In genomic region chr1:204103121-204103741, GRCh38 we compare ENCODE assay signal across 11 cellular contexts. TPM values are rescaled to one million over a fixed set of nuclear protein-coding genes. Genes with fewer than 3 reads are reported as not detected.
DNase-seq lines count a peak whose midpoint lies in the region; ATAC-seq and TF ChIP-seq lines count a peak whose summit lies in the region.
"Had no signal": no experiment of that assay in that cellular context is flagged by ENCODE, and none has a peak within 500 bp of the region (broad histone marks: within the 10 kb centered on the region; RNA-seq: fewer than 3 reads in every experiment).

No MANE protein-coding gene starts in this region.

- 81 to 86% methylated on average over 4 of the region's 4 CpGs for WGBS in GM23248 (ENCODE audit: low coverage in 1 of 2, low lambda C conversion rate in 2 of 2, missing lambda C conversion rate in 2 of 2), 2 experiments

- H3K4me1 ChIP-seq in GM23248 (ENCODE audit: insufficient read depth) (peaks cover 23% of the 10 kb centered on the region), SJCRH30 (peaks cover 18% of the 10 kb centered on the region)

- H4K20me1 ChIP-seq in GM23248 (ENCODE audit: insufficient read depth): no peaks in the 10 kb centered on the region

- peaks cover 82% of the 10 kb centered on the region for H3K79me2 ChIP-seq in GM23248 (ENCODE audit: insufficient read depth)

- no peak overlapping the region for H3K9ac ChIP-seq in GM23248

- H3K9me3 ChIP-seq in GM23248 (ENCODE audit: low read depth) (no peaks in the 10 kb centered on the region), SJCRH30 (replicated peaks) (no peaks in the 10 kb centered on the region)

- ATAC-seq in SK-N-SH treated with all-trans-retinoic acid at 6 μM for 48 hours (peak; percentile 39), sciatic nerve (peak; percentile 27), HG03108 (IDR thresholded peaks at IDR 0.05; ENCODE audit: unreplicated experiment) (no peak)

- in situ Hi-C loops in GM23248 (cut with MboI): no loop called here

- H3K27ac ChIP-seq in GM23248 (no peak overlapping the region), substantia nigra (ENCODE audit: low read depth, low read length, poor library complexity, severe bottlenecking) (no peak overlapping the region), SJCRH30 (no peak overlapping the region)
- H3K27ac ChIP-seq: SK-N-MC had no signal

- H3K36me3 ChIP-seq in GM23248 (ENCODE audit: low read depth) (no peaks in the 10 kb centered on the region), SJCRH30 (no peaks in the 10 kb centered on the region)

- H3K4me3 ChIP-seq in GM23248 (no peak overlapping the region), fibroblast of pulmonary artery (replicated peaks; ENCODE audit: low read depth, low read length) (no peak overlapping the region), SJCRH30 (no peak overlapping the region)
- H3K4me3 ChIP-seq: SK-N-MC had no signal

- peak; percentile 35 for DNase-seq in GM23248
- peak; percentile 36 for DNase-seq in fibroblast of pulmonary artery (ENCODE audit: low read depth)
- DNase-seq in sciatic nerve (ENCODE audit: low spot score): no peak
- no peak for DNase-seq in NCI-H446 (lab: John Stamatoyannopoulos, UW)
- no peak for DNase-seq in substantia nigra (lab: John Stamatoyannopoulos, UW)
- no peak for DNase-seq in SJCRH30
- DNase-seq: activated gamma-delta T cell, NCI-H1436 treated with DMSO at 0.1 percent for 48 hours had no signal

- intact Hi-C loops in sciatic nerve (cut with DNase I): no loop called here

- H3K9me2 ChIP-seq in GM23248 (ENCODE audit: insufficient read depth): no peaks in the 10 kb centered on the region

- H3K27me3 ChIP-seq in GM23248 (replicated peaks; ENCODE audit: insufficient read depth): no peaks in the 10 kb centered on the region
- no peaks in the 10 kb centered on the region for H3K27me3 ChIP-seq in SJCRH30

- no peak for TF ChIP-seq CTCF in fibroblast of pulmonary artery (IDR thresholded peaks at IDR 0.05; ENCODE audit: low read length, missing control alignments)

- no peak overlapping the region for H2AFZ ChIP-seq in GM23248

- H3K4me2 ChIP-seq in GM23248 (ENCODE audit: unreplicated experiment): no peak overlapping the region

- peaks cover 7% of the 10 kb centered on the region; the same call in 1 of the 2 replicates for H3F3A ChIP-seq in GM23248 (ENCODE audit: insufficient read depth)

TF ChIP-seq in SK-N-SH treated with all-trans-retinoic acid at 6 μM for 48 hours, 23 proteins besides CTCF, POLR2A, EP300 and RAD21:
- TF ChIP-seq ZNF8 (CRISPR knock-in tag; IDR thresholded peaks at IDR 0.05) (no peak), SNAI2 (CRISPR knock-in tag; IDR thresholded peaks at IDR 0.05) (no peak), ARNTL (CRISPR knock-in tag; IDR thresholded peaks at IDR 0.05; ENCODE audit: borderline replicate concordance, low read depth) (no peak), PPARA (CRISPR knock-in tag; IDR thresholded peaks at IDR 0.05; ENCODE audit: borderline replicate concordance) (no peak), ZFP30 (CRISPR knock-in tag; IDR thresholded peaks at IDR 0.05) (no peak), CREB5 (CRISPR knock-in tag; IDR thresholded peaks at IDR 0.05; ENCODE audit: low read depth) (no peak), BACH2 (CRISPR knock-in tag; IDR thresholded peaks at IDR 0.05; ENCODE audit: borderline replicate concordance) (no peak), PATZ1 (CRISPR knock-in tag; IDR thresholded peaks at IDR 0.05; ENCODE audit: borderline replicate concordance) (no peak), RARB (CRISPR knock-in tag; IDR thresholded peaks at IDR 0.05) (no peak)

RNA-seq across cellular contexts. Expression of gene SOX13, which starts 30.3 kb away (rescaled TPM):
- total RNA-seq in GM23248 (2014; rRNA removed; shearing (Covaris generic)): 5.5 and 5.8 TPM in 2 replicates
- 3.0 and 3.1 TPM in 2 replicates for polyA plus RNA-seq in GM23248 (2016; fragmentation: Nextera tagmentation; extraction: Ambion mirVana)
- total RNA-seq in sciatic nerve: 56.3 TPM
- total RNA-seq in SJCRH30 (2014; rRNA removed; shearing (Covaris generic)): 28.9 and 35.1 TPM in 2 replicates

RNA-seq across cellular contexts. Expression of gene ETNK2, which starts 48.6 kb away (rescaled TPM):
- 4.2 and 6.1 TPM in 2 replicates for total RNA-seq in GM23248 (2014; rRNA removed; shearing (Covaris generic))
- 5.0 and 5.2 TPM in 2 replicates for polyA plus RNA-seq in GM23248 (2016; fragmentation: Nextera tagmentation; extraction: Ambion mirVana)
- 13.7 TPM for total RNA-seq in sciatic nerve
- total RNA-seq in SJCRH30 (2014; rRNA removed; shearing (Covaris generic)): 9.4 and 10.8 TPM in 2 replicates

Comparison
In these comparisons a context has a peak if more than half of its experiments do, and no peak if none do; other contexts are left out.
1. DNase-seq: peak in GM23248 (single experiment) and fibroblast of pulmonary artery (single experiment); none in sciatic nerve (single experiment), NCI-H446 (0 of 2), substantia nigra (0 of 49) and SJCRH30 (0 of 2).